ENCODE assay signal across 21 cellular contexts in genomic region chr4:184350964-184351363, GRCh38.
DNase-seq lines count a peak whose midpoint lies in the region; ATAC-seq, FAIRE-seq and TF ChIP-seq lines count a peak whose summit lies in the region.
"Had no signal": no experiment of that assay in that cellular context is flagged by ENCODE, and none has a peak within 500 bp of the region (broad histone marks: within the 10 kb centered on the region; RNA-seq: fewer than 3 reads in every experiment).

No MANE protein-coding gene starts in this region.

- CTCF ChIA-PET in GM12878 (lab: Yijun Ruan, JAX) (interaction anchor here (1.0 to 13.5 kb wide), 16 partner anchors 8 to 185 kb away, joined by 3 to 166 read pairs (median 5); no protein-coding TSS in a partner anchor), HepG2 (lab: Yijun Ruan, JAX; ENCODE audit: low intra/inter-chr PET ratio, low total read pairs) (no interaction called here)

- no peak overlapping the region for H3K4me3 Mint-ChIP-seq in activated naive CD8-positive, alpha-beta T cell treated with anti-CD3 and anti-CD28 coated beads, Interleukin-2, amount 50 U/mL, for 24 hours
- H3K4me3 Mint-ChIP-seq: CD8-positive, alpha-beta T cell; IgD-negative memory B cell had no signal

- no peak for TF ChIP-seq POLR2A in GM12878 (IDR thresholded peaks at IDR 0.05; ENCODE audit: low read depth, low read length)
- TF ChIP-seq POLR2A in HepG2 (IDR thresholded peaks at IDR 0.05; ENCODE audit: insufficient read depth in 1 of 2, low read depth in 2 of 2, low read length in 2 of 2): no peak

- intact Hi-C loops in GM12878 (cut with micrococcal nuclease; ENCODE audit: unreplicated experiment): loop anchor here (1.0 to 5.0 kb wide), 2 partner anchors 67 to 296 kb away; partner anchors contain the start of genes CASP3 and PRIMPOL
- intact Hi-C loops in HepG2 (cut with micrococcal nuclease; ENCODE audit: unreplicated experiment): no loop called here
- intact Hi-C loops in left ventricle myocardium inferior (cut with micrococcal nuclease): no loop called here

- no peak for FAIRE-seq in GM12878 (lab: Jason Lieb, UNC)
- no peak for FAIRE-seq in HepG2 (lab: Jason Lieb, UNC)
- FAIRE-seq: A549, HTR-8/SVneo had no signal

- POLR2A ChIA-PET in GM12878 (lab: Charles Lee): interaction anchor here (0.7 to 16.9 kb wide), 15 partner anchors 22 to 185 kb away, joined by 3 to 445 read pairs (median 14); partner anchors contain the start of gene IRF2
- POLR2A ChIA-PET in HepG2 (lab: Yijun Ruan, JAX): no interaction called here

- H3K36me3 ChIP-seq in BLaER1: no peaks in the 10 kb centered on the region
- H3K36me3 ChIP-seq in GM12878 (ENCODE audit: control insufficient read depth in 2 of 2, insufficient read depth in 2 of 2, low read length in 1 of 2): no peaks in the 10 kb centered on the region; a peak in 1 of 4 replicates
- H3K36me3 ChIP-seq in HepG2 (replicated peaks in 1 of 2; ENCODE audit: control insufficient read depth in 1 of 2, insufficient read depth in 2 of 2, low read length in 2 of 2): no peaks in the 10 kb centered on the region
- no peaks in the 10 kb centered on the region for H3K36me3 ChIP-seq in left ventricle myocardium inferior
- H3K36me3 ChIP-seq: HAP-1 had no signal

- TF ChIP-seq RAD21 in GM12878 (IDR thresholded peaks at IDR 0.05; ENCODE audit: insufficient read depth, low read depth, low read length) (no peak), HepG2 (CRISPR knock-in tag; IDR thresholded peaks at IDR 0.05) (no peak)

- WGBS in GM12878 (ENCODE audit: insufficient coverage, insufficient replicate concordance, low lambda C conversion rate, missing lambda C conversion rate): 93% methylated on average over 5 of the region's 5 CpGs
- WGBS in HepG2 (ENCODE audit: low lambda C conversion rate): 97% methylated on average over 5 of the region's 5 CpGs

- RAD21 ChIA-PET in GM12878 (lab: Charles Lee; ENCODE audit: unreplicated experiment): interaction anchor here (0.8 to 14.9 kb wide), 23 partner anchors 7 to 298 kb away, joined by 3 to 419 read pairs (median 20); partner anchors contain the start of genes CASP3, IRF2 and PRIMPOL

- BruUV-seq in GM12878 (replicated peaks; lab: Mats Ljungman, UMichigan) (TSS peak; percentile 73), HepG2 (replicated peaks; lab: Mats Ljungman, UMichigan) (no TSS peak)

- H3K4me1 ChIP-seq in BLaER1 (peaks cover 92% of the 10 kb centered on the region), GM12878 (ENCODE audit: control insufficient read depth, insufficient read depth, low read length) (peaks cover 50% of the 10 kb centered on the region), HepG2 (ENCODE audit: insufficient read depth, low read length) (peaks cover 80% of the 10 kb centered on the region), left ventricle myocardium inferior (peaks cover 52% of the 10 kb centered on the region)

- peak overlapping the region; percentile 89 for H3K27ac ChIP-seq in BLaER1
- H3K27ac ChIP-seq in GM12878 (ENCODE audit: control insufficient read depth, insufficient read depth): peak overlapping the region; percentile 99
- peak overlapping the region; percentile 12 for H3K27ac ChIP-seq in HepG2 (ENCODE audit: extremely low read length, insufficient read depth, low read length)
- no peak overlapping the region for H3K27ac ChIP-seq in left ventricle myocardium inferior (replicated peaks)
- H3K27ac ChIP-seq: 22Rv1, A549 had no signal

- in situ Hi-C loops in GM12878 (cut with MboI) (loop anchor here (5.0 kb wide), 1 partner anchor 186 kb away; no protein-coding TSS in a partner anchor), HepG2 (cut with HindIII; ENCODE audit: extremely low pct_ligation_motif_present, low pct_unique_long_range_greater_than_20kb) (no loop called here)

- H3K4me2 ChIP-seq in BLaER1 (peak overlapping the region; percentile 89), GM12878 (ENCODE audit: control insufficient read depth, insufficient read depth) (peak overlapping the region; percentile 94), HepG2 (ENCODE audit: low read depth, low read length) (no peak overlapping the region)
- H3K4me2 ChIP-seq: A549 had no signal

- H3K9me3 Mint-ChIP-seq in activated naive CD8-positive, alpha-beta T cell treated with anti-CD3 and anti-CD28 coated beads, Interleukin-2, amount 50 U/mL, for 24 hours: peaks cover 4% of the 10 kb centered on the region
- H3K9me3 Mint-ChIP-seq: CD8-positive, alpha-beta T cell; IgD-negative memory B cell had no signal

- H3K4me3 ChIP-seq in BLaER1: peak overlapping the region; percentile 70
- peak overlapping the region; percentile 70; the same call in 1 of the 2 replicates for H3K4me3 ChIP-seq in GM12864 (ENCODE audit: low read depth, low read length)
- peak overlapping the region; percentile 89 for H3K4me3 ChIP-seq in GM12878
- no peak overlapping the region for H3K4me3 ChIP-seq in HepG2 (replicated peaks in 1 of 3; ENCODE audit: insufficient read depth in 1 of 3, low read depth in 2 of 3, low read length in 3 of 3)
- no peak overlapping the region for H3K4me3 ChIP-seq in left ventricle myocardium inferior
- H3K4me3 ChIP-seq: A549, HAP-1 had no signal

- H3K27ac Mint-ChIP-seq in activated naive CD8-positive, alpha-beta T cell treated with anti-CD3 and anti-CD28 coated beads, Interleukin-2, amount 50 U/mL, for 24 hours: no peak overlapping the region
- H3K27ac Mint-ChIP-seq: CD8-positive, alpha-beta T cell; IgD-negative memory B cell had no signal

- H3K36me3 Mint-ChIP-seq in activated naive CD8-positive, alpha-beta T cell treated with anti-CD3 and anti-CD28 coated beads, Interleukin-2, amount 50 U/mL, for 24 hours (ENCODE audit: low read depth): no peaks in the 10 kb centered on the region
- H3K36me3 Mint-ChIP-seq: CD8-positive, alpha-beta T cell; IgD-negative memory B cell had no signal

- no peak for TF ChIP-seq CTCF in GM12864 (IDR thresholded peaks at IDR 0.05; ENCODE audit: low read depth, low read length, missing control alignments)
- TF ChIP-seq CTCF in GM12878 (IDR thresholded peaks at IDR 0.05 in 2 of 3, conservative IDR thresholded peaks at IDR 0.05 in 1 of 3; ENCODE audit: control insufficient read depth in 2 of 3, extremely low read depth in 1 of 3, insufficient read depth in 1 of 3, low read depth in 3 of 3, low read length in 3 of 3): no peak
- TF ChIP-seq CTCF in HepG2 (CRISPR knock-in tag; IDR thresholded peaks at IDR 0.05): no peak
- TF ChIP-seq CTCF in left ventricle myocardium inferior (IDR thresholded peaks at IDR 0.05; ENCODE audit: borderline replicate concordance): no peak

- no peak for TF ChIP-seq EP300 in GM12878 (IDR thresholded peaks at IDR 0.05; ENCODE audit: borderline replicate concordance in 1 of 2, control insufficient read depth in 1 of 2, low read depth in 2 of 2, low read length in 2 of 2)
- no peak for TF ChIP-seq EP300 in HepG2 (IDR thresholded peaks at IDR 0.05; ENCODE audit: low read depth in 2 of 2, low read length in 2 of 2)
- no peak for TF ChIP-seq EP300 in HepG2 (CRISPR knock-in tag; IDR thresholded peaks at IDR 0.05; ENCODE audit: borderline replicate concordance)

- H2AFZ ChIP-seq in GM12878 (ENCODE audit: control insufficient read depth, low read depth, low read length) (no peak overlapping the region), HepG2 (ENCODE audit: low read length) (no peak overlapping the region)

- DNase-seq in GM12864 (ENCODE audit: low read depth) (no peak), GM12878 (ENCODE audit: low read depth, low spot score) (no peak), HepG2 (ENCODE audit: low spot score) (no peak), left ventricle myocardium inferior (no peak)
- no peak for DNase-seq in activated naive CD8-positive, alpha-beta T cell treated with anti-CD3 and anti-CD28 coated beads, Interleukin-2, amount 50 U/mL, for 24 hours
- DNase-seq: AML-193; CD8-positive, alpha-beta T cell; DMS 273 treated with DMSO at 0.1 percent for 48 hours; DMS53; DND-41; EL; Kasumi-1; KG1 had no signal

- H3K9me3 ChIP-seq in BLaER1 (no peaks in the 10 kb centered on the region), GM12878 (replicated peaks; ENCODE audit: control insufficient read depth, insufficient read depth, low read length) (no peaks in the 10 kb centered on the region; the same call in 2 of the 3 replicates), HepG2 (ENCODE audit: low read length) (no peaks in the 10 kb centered on the region), left ventricle myocardium inferior (replicated peaks) (no peaks in the 10 kb centered on the region)
- H3K9me3 ChIP-seq: A549, HAP-1 had no signal

- ATAC-seq in GM12878 (no peak), HepG2 (no peak), HG02610 (IDR thresholded peaks at IDR 0.05; ENCODE audit: unreplicated experiment) (no peak), GM21526 (IDR thresholded peaks at IDR 0.05; ENCODE audit: low FRiP score, unreplicated experiment) (no peak)
- no peak for ATAC-seq in activated naive CD8-positive, alpha-beta T cell treated with anti-CD3 and anti-CD28 coated beads, Interleukin-2, amount 50 U/mL, for 24 hours
- ATAC-seq: A549; CD8-positive, alpha-beta T cell had no signal

- H3K27me3 ChIP-seq in BLaER1 (no peaks in the 10 kb centered on the region), GM12878 (replicated peaks in 1 of 2; ENCODE audit: control insufficient read depth in 2 of 2, insufficient read depth in 2 of 2, low read length in 1 of 2) (no peaks in the 10 kb centered on the region), HepG2 (ENCODE audit: control insufficient read depth in 1 of 2, insufficient read depth in 2 of 2, low read length in 2 of 2) (no peaks in the 10 kb centered on the region), left ventricle myocardium inferior (ENCODE audit: low read depth) (no peaks in the 10 kb centered on the region)

- SMC1A ChIA-PET in GM12878 (lab: Charles Lee; ENCODE audit: uncharacterized antibody, unreplicated experiment): interaction anchor here (0.9 to 17.5 kb wide), 19 partner anchors 11 to 184 kb away, joined by 3 to 411 read pairs (median 23); partner anchors contain the start of gene IRF2

- no peaks in the 10 kb centered on the region for H4K20me1 ChIP-seq in BLaER1
- H4K20me1 ChIP-seq in GM12878 (ENCODE audit: control insufficient read depth, insufficient read depth): no peaks in the 10 kb centered on the region
- no peaks in the 10 kb centered on the region for H4K20me1 ChIP-seq in HepG2 (ENCODE audit: insufficient read depth, low read length)

- peaks cover 42% of the 10 kb centered on the region for H3K4me1 Mint-ChIP-seq in activated naive CD8-positive, alpha-beta T cell treated with anti-CD3 and anti-CD28 coated beads, Interleukin-2, amount 50 U/mL, for 24 hours

- peaks cover 81% of the 10 kb centered on the region for H3K79me2 ChIP-seq in GM12878 (ENCODE audit: control insufficient read depth, insufficient read depth, low read length)
- H3K79me2 ChIP-seq in HepG2 (ENCODE audit: insufficient read depth, low read length): no peaks in the 10 kb centered on the region

- H3K9ac ChIP-seq in BLaER1 (peak overlapping the region; percentile 89), GM12878 (ENCODE audit: control insufficient read depth, insufficient read depth, low read length) (peak overlapping the region; percentile 97; the same call in 1 of the 2 replicates), HepG2 (ENCODE audit: insufficient read depth, low read depth, low read length) (no peak overlapping the region)

- no peaks in the 10 kb centered on the region for H3K27me3 Mint-ChIP-seq in activated naive CD8-positive, alpha-beta T cell treated with anti-CD3 and anti-CD28 coated beads, Interleukin-2, amount 50 U/mL, for 24 hours

TF ChIP-seq in HepG2, 621 proteins besides CTCF, POLR2A, EP300 and RAD21 (continues in another document):
- no peak for TF ChIP-seq MZF1 (CRISPR knock-in tag; IDR thresholded peaks at IDR 0.05; ENCODE audit: borderline replicate concordance)
- TF ChIP-seq ZFP82 (CRISPR knock-in tag; IDR thresholded peaks at IDR 0.05; ENCODE audit: borderline replicate concordance): no peak

Comparison
In these comparisons a context has a peak if more than half of its experiments do, and no peak if none do; other contexts are left out.
1. H3K4me3 ChIP-seq: peak in BLaER1 (single experiment), GM12864 (single experiment) and GM12878 (single experiment); none in HepG2 (0 of 3) and left ventricle myocardium inferior (single experiment).